ENCODE assay signal across 24 cellular contexts in genomic region chr3:73827204-73827603, GRCh38.
DNase-seq lines count a peak whose midpoint lies in the region; ATAC-seq and TF ChIP-seq lines count a peak whose summit lies in the region.
"Had no signal": no experiment of that assay in that cellular context is flagged by ENCODE, and none has a peak within 500 bp of the region (broad histone marks: within the 10 kb centered on the region; RNA-seq: fewer than 3 reads in every experiment).

No MANE protein-coding gene starts in this region.

- ATAC-seq in sciatic nerve (peak; percentile 26), aorta (ENCODE audit: low FRiP score) (peak; percentile 28), GM21390 (IDR thresholded peaks at IDR 0.05; ENCODE audit: unreplicated experiment) (no peak)
- ATAC-seq: activated naive CD4-positive, alpha-beta T cell treated with anti-CD3 and anti-CD28 coated beads, Interleukin-2, amount 50 U/mL, for 72 hours; esophagus mucosa; K562 had no signal

- in situ Hi-C loops in mammary epithelial cell (cut with MboI; ENCODE audit: low sequenced_read_pairs in 2 of 2) = loop anchor here in 1 of 2 donors (25.0 kb wide), 1 partner anchor 715 kb away; no protein-coding TSS in a partner anchor

- TF ChIP-seq CTCF in mammary epithelial cell (conservative IDR thresholded peaks at IDR 0.05 in 1 of 2, IDR thresholded peaks at IDR 0.05 in 1 of 2; ENCODE audit: extremely low read depth in 1 of 2, insufficient read depth in 1 of 2, low read depth in 1 of 2, low read length in 2 of 2) = no peak
- TF ChIP-seq CTCF in breast epithelium (IDR thresholded peaks at IDR 0.05) = no peak
- no peak for TF ChIP-seq CTCF in hepatocyte (IDR thresholded peaks at IDR 0.05; ENCODE audit: poor library complexity)

- TF ChIP-seq POLR2A in breast epithelium (IDR thresholded peaks at IDR 0.05) = no peak

- H3K9me3 ChIP-seq in mammary epithelial cell (replicated peaks; ENCODE audit: insufficient read depth, low read length) (no peaks in the 10 kb centered on the region), breast epithelium (peaks cover 1 to 2% of the 10 kb centered on the region in 2 donors), hepatocyte (ENCODE audit: low read depth) (no peaks in the 10 kb centered on the region), aorta (ENCODE audit: control insufficient read depth, low read length) (no peaks in the 10 kb centered on the region)
- H3K9me3 ChIP-seq: neutrophil had no signal

- H3K4me3 ChIP-seq in mammary epithelial cell (replicated peaks in 1 of 3; ENCODE audit: insufficient read depth in 1 of 3, low read depth in 2 of 3, low read length in 3 of 3) = no peak overlapping the region
- H3K4me3 ChIP-seq in breast epithelium = no peak overlapping the region
- H3K4me3 ChIP-seq in hepatocyte = no peak overlapping the region
- H3K4me3 ChIP-seq in aorta (ENCODE audit: low read length in 2 of 2) = no peak overlapping the region
- H3K4me3 ChIP-seq: K562, lung had no signal

- dilution Hi-C loops in mammary epithelial cell (cut with HindIII; ENCODE audit: low sequenced_read_pairs) = no loop called here

- no peak overlapping the region for H3K9ac ChIP-seq in mammary epithelial cell (ENCODE audit: insufficient read depth, low read length)

- 81% methylated on average over 2 of the region's 2 CpGs for WGBS in mammary epithelial cell (ENCODE audit: low coverage, missing lambda C conversion rate)
- WGBS in hepatocyte (ENCODE audit: low lambda C conversion rate, missing lambda C conversion rate) = 71% methylated on average over 2 of the region's 2 CpGs
- WGBS in aorta, 2 donors = 5 to 12% methylated on average over 2 of the region's 2 CpGs

- H3K79me2 ChIP-seq in mammary epithelial cell (ENCODE audit: insufficient read depth, low read length) (no peaks in the 10 kb centered on the region), hepatocyte (no peaks in the 10 kb centered on the region)

- H3K36me3 ChIP-seq in mammary epithelial cell (ENCODE audit: insufficient read depth, low read length) (no peaks in the 10 kb centered on the region), breast epithelium (no peaks in the 10 kb centered on the region), hepatocyte (replicated peaks; ENCODE audit: insufficient read depth, low read depth) (no peaks in the 10 kb centered on the region), aorta (ENCODE audit: control insufficient read depth in 1 of 2, insufficient read depth in 2 of 2, low read length in 1 of 2) (no peaks in the 10 kb centered on the region)
- H3K36me3 ChIP-seq: neutrophil had no signal

- H3K9me2 ChIP-seq in hepatocyte (replicated peaks; ENCODE audit: insufficient read depth) = no peaks in the 10 kb centered on the region

- CTCF ChIA-PET in mammary epithelial cell (lab: Charles Lee; ENCODE audit: low non-redundant PET) = no interaction called here

- H4K20me1 ChIP-seq in mammary epithelial cell (ENCODE audit: insufficient read depth, low read length) (no peaks in the 10 kb centered on the region), hepatocyte (ENCODE audit: insufficient read depth, poor library complexity, severe bottlenecking) (no peaks in the 10 kb centered on the region)

- no TSS peak for BruUV-seq in mammary epithelial cell (replicated peaks; lab: Mats Ljungman, UMichigan)

- H3K4me1 ChIP-seq in mammary epithelial cell (ENCODE audit: insufficient read depth, low read length) = no peaks in the 10 kb centered on the region
- no peaks in the 10 kb centered on the region for H3K4me1 ChIP-seq in breast epithelium
- peaks cover 21% of the 10 kb centered on the region for H3K4me1 ChIP-seq in hepatocyte (ENCODE audit: insufficient read depth)
- H3K4me1 ChIP-seq in aorta (ENCODE audit: control insufficient read depth in 1 of 2, insufficient read depth in 2 of 2, low read length in 2 of 2) = peaks cover 7 to 10% of the 10 kb centered on the region in 2 donors

- H3K27me3 ChIP-seq in mammary epithelial cell (ENCODE audit: insufficient read depth, low read length) = no peaks in the 10 kb centered on the region
- no peaks in the 10 kb centered on the region for H3K27me3 ChIP-seq in breast epithelium
- H3K27me3 ChIP-seq in hepatocyte = no peaks in the 10 kb centered on the region
- H3K27me3 ChIP-seq in aorta (ENCODE audit: control insufficient read depth in 1 of 2, insufficient read depth in 2 of 2, low read length in 1 of 2) = no peaks in the 10 kb centered on the region
- H3K27me3 ChIP-seq: neutrophil had no signal

- DNase-seq in mammary epithelial cell = no peak
- no peak for DNase-seq in breast epithelium (ENCODE audit: low spot score in 2 of 2)
- DNase-seq in hepatocyte (ENCODE audit: low spot score) = no peak
- DNase-seq in sciatic nerve (ENCODE audit: low spot score) = no peak
- no peak for DNase-seq in aorta
- DNase-seq in amygdala (lab: John Stamatoyannopoulos, UW) = no peak
- no peak for DNase-seq in SK-N-DZ (ENCODE audit: low spot score)
- DNase-seq: activated CD4-positive, alpha-beta memory T cell treated with anti-CD3 and anti-CD28 coated beads for 36 hours; activated CD8-positive, alpha-beta memory T cell treated with anti-CD3 and anti-CD28 coated beads, Interleukin-2, amount 50 U/mL, for 48 hours; CD4-positive, alpha-beta memory T cell; effector memory CD4-positive, alpha-beta T cell; MM.1S; NCI-H1417; NCI-H2081 treated with DMSO at 0.1 percent for 48 hours; NCI-H82; retina; T1000 had no signal

- intact Hi-C loops in mammary epithelial cell (cut with micrococcal nuclease) = no loop called here
- intact Hi-C loops in breast epithelium (cut with DNase I; ENCODE audit: low total_unique reads) = no loop called here
- intact Hi-C loops in sciatic nerve (cut with DNase I) = no loop called here
- intact Hi-C loops in aorta (cut with DNase I) = no loop called here

- no peak overlapping the region for H3K27ac ChIP-seq in mammary epithelial cell (ENCODE audit: insufficient read depth, low read depth, low read length)
- peak overlapping the region in 1 of 2 donors; percentile 30 for H3K27ac ChIP-seq in breast epithelium
- H3K27ac ChIP-seq in hepatocyte = peak overlapping the region; percentile 83
- peak overlapping the region; percentile 22 to 95 for H3K27ac ChIP-seq in aorta (ENCODE audit: low read depth in 1 of 2, low read length in 2 of 2)
- H3K27ac ChIP-seq: 22Rv1, neutrophil had no signal

- peak overlapping the region; percentile 17 for H2AFZ ChIP-seq in mammary epithelial cell (ENCODE audit: low read depth, low read length)
- H2AFZ ChIP-seq in hepatocyte = no peak overlapping the region

- H3K4me2 ChIP-seq in mammary epithelial cell (ENCODE audit: insufficient read depth, low read depth, low read length) (no peak overlapping the region), hepatocyte (peak overlapping the region; percentile 48)
